In genomic region chr4:143538979-143539669, GRCh38 we compare ENCODE assay signal across 20 cellular contexts. TPM values are rescaled to one million over a fixed set of nuclear protein-coding genes. Genes with fewer than 3 reads are reported as not detected.
DNase-seq lines count a peak whose midpoint lies in the region; ATAC-seq and TF ChIP-seq lines count a peak whose summit lies in the region.
"Had no signal": no experiment of that assay in that cellular context is flagged by ENCODE, and none has a peak within 500 bp of the region (broad histone marks: within the 10 kb centered on the region; RNA-seq: fewer than 3 reads in every experiment).

No MANE protein-coding gene starts in this region.

- H3K9me3 Mint-ChIP-seq in natural killer cell (no peaks in the 10 kb centered on the region), CD14-positive monocyte (no peaks in the 10 kb centered on the region)
- H3K9me3 Mint-ChIP-seq: type B pancreatic cell had no signal

- peaks cover 0 to 9% of the 10 kb centered on the region in 2 donors for H3K4me1 Mint-ChIP-seq in natural killer cell
- H3K4me1 Mint-ChIP-seq in CD14-positive monocyte: no peaks in the 10 kb centered on the region

- H3K27ac Mint-ChIP-seq in natural killer cell: peak overlapping the region; percentile 27 to 59
- peak overlapping the region in 1 of 7 donors; percentile 40 for H3K27ac Mint-ChIP-seq in CD14-positive monocyte
- H3K27ac Mint-ChIP-seq: type B pancreatic cell had no signal

- WGBS in testis, 2 donors: 92 to 94% methylated on average over 4 of the region's 4 CpGs

- TF ChIP-seq CTCF in natural killer cell (IDR thresholded peaks at IDR 0.05) (no peak), testis (IDR thresholded peaks at IDR 0.05) (no peak), CD14-positive monocyte (IDR thresholded peaks at IDR 0.05) (no peak)

- intact Hi-C loops in natural killer cell (cut with micrococcal nuclease): no loop called here
- intact Hi-C loops in testis (cut with DNase I; ENCODE audit: low total_unique reads): no loop called here
- intact Hi-C loops in CD14-positive monocyte (cut with micrococcal nuclease): no loop called here

- H3K4me3 Mint-ChIP-seq in natural killer cell (no peak overlapping the region), CD14-positive monocyte (no peak overlapping the region)
- H3K4me3 Mint-ChIP-seq: type B pancreatic cell had no signal

- no peaks in the 10 kb centered on the region for H3K4me1 ChIP-seq in testis

- H3K36me3 ChIP-seq in testis (ENCODE audit: low read depth, missing control alignments): no peaks in the 10 kb centered on the region

- H3K9me3 ChIP-seq in testis: no peaks in the 10 kb centered on the region

- no peak for TF ChIP-seq POLR2A in testis (IDR thresholded peaks at IDR 0.05)

- peak; percentile 53 to 69 for ATAC-seq in activated CD4-positive, CD25-positive, alpha-beta regulatory T cell treated with anti-CD3 and anti-CD28 coated beads, Interleukin-2, amount 50 U/mL, for 24 hours
- ATAC-seq in GM19395 (IDR thresholded peaks at IDR 0.05; ENCODE audit: unreplicated experiment) (peak; percentile 59), HG03469 (IDR thresholded peaks at IDR 0.05; ENCODE audit: unreplicated experiment) (peak; percentile 32), natural killer cell (peak in 2 of 3 donors; percentile 44 to 68)

- no peaks in the 10 kb centered on the region for H3K27me3 ChIP-seq in testis

- no peak for DNase-seq in activated CD4-positive, CD25-positive, alpha-beta regulatory T cell (lab: John Stamatoyannopoulos, UW)
- no peak for DNase-seq in natural killer cell
- no peak for DNase-seq in activated effector memory CD4-positive, alpha-beta T cell treated with anti-CD3 and anti-CD28 coated beads, Interleukin-2, amount 50 U/mL, for 16 hours
- DNase-seq in testis: no peak
- no peak for DNase-seq in CD14-positive monocyte (ENCODE audit: low spot score)
- DNase-seq: activated T-cell treated with anti-CD3 and anti-CD28 coated beads, Interleukin-2, amount 50 U/mL, for 1 hour; anterior cingulate cortex; GM23248; hippocampal formation; Karpas-422; kidney; mesendoderm; NCI-H1105 treated with DMSO at 0.1 percent for 48 hours; stimulated activated naive CD4-positive, alpha-beta T cell; T-helper 9 cell had no signal

- H3K27ac ChIP-seq in testis: no peak overlapping the region
- H3K27ac ChIP-seq: 22Rv1, GM23248 had no signal

- H3K4me3 ChIP-seq in testis: no peak overlapping the region
- H3K4me3 ChIP-seq: GM23248 had no signal

- no peaks in the 10 kb centered on the region for H3K27me3 Mint-ChIP-seq in natural killer cell (ENCODE audit: low read depth in 2 of 2)
- H3K27me3 Mint-ChIP-seq in CD14-positive monocyte (ENCODE audit: low read depth in 3 of 3): no peaks in the 10 kb centered on the region
- H3K27me3 Mint-ChIP-seq: type B pancreatic cell had no signal

- H3K36me3 Mint-ChIP-seq in natural killer cell (peaks cover 41% of the 10 kb centered on the region), CD14-positive monocyte (peaks cover 77 to 93% of the 10 kb centered on the region in 2 donors)

RNA-seq across cellular contexts. Expression of gene SMARCA5, which starts 25.6 kb away (rescaled TPM):
- total RNA-seq in natural killer cell (10 to 100 TPM; 42.5 to 53.8 (median 45.8) TPM), testis (100 to 1,000 TPM in 1 of 2 donors, 10 to 100 TPM in 1; 82.8 to 108 TPM)
- polyA plus RNA-seq in testis (ENCODE audit: insufficient read depth, low read depth, low replicate concordance) (46.2 TPM), CD14-positive monocyte (10 to 100 TPM; 12.6 to 19.4 TPM)
